ENCODE assay signal across 20 cellular contexts in the genomic region with DNA sequence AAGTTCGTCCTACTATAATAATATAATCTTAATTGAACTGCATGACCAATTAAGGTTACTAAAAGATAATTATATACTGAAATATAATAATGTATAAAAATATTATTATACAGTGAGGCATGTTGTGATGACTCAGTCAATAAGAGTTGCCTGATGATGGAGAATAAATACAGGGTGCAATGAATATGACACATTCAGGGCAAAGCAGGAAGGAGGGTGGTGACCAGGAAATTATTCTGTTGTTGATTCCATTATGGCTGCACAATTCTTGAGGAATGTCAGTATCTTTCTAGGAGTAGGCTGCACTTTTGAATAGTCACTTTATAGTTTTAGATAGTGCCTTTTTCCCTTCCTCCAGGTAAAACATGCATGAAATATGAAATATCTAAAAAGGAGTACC. TPM values are rescaled to one million over a fixed set of nuclear protein-coding genes. Genes with fewer than 3 reads are reported as not detected.
DNase-seq lines count a peak whose midpoint lies in the region; ATAC-seq and TF ChIP-seq lines count a peak whose summit lies in the region.
"Had no signal": no experiment of that assay in that cellular context is flagged by ENCODE, and none has a peak within 500 bp of the region (broad histone marks: within the 10 kb centered on the region; RNA-seq: fewer than 3 reads in every experiment).

No MANE protein-coding gene starts in this region.

- DNase-seq in A172 (ENCODE audit: low spot score) (peak; percentile 33), HPDE6-E6E7 (ENCODE audit: extremely low spot score) (peak; percentile 15), RWPE1 (ENCODE audit: low spot score) (peak; percentile 2), epithelial cell of prostate (ENCODE audit: low read depth, low spot score) (peak; percentile 1), cardiac septum (ENCODE audit: low spot score) (no peak), GDM1 (lab: John Stamatoyannopoulos, UW) (no peak), NCI-H1048 (lab: John Stamatoyannopoulos, UW) (no peak)
- DNase-seq: AML-193, DND-41, Karpas-422, NCI-H1436 treated with DMSO at 0.1 percent for 48 hours, NCI-H2081 treated with DMSO at 0.1 percent for 48 hours, NCI-H2227 treated with DMSO at 0.1 percent for 48 hours, NCI-H69, SHP77 had no signal

- POLR2A ChIA-PET in RWPE1 (lab: Yijun Ruan, JAX; ENCODE audit: low non-redundant PET): no interaction called here

- intact Hi-C loops in cardiac septum (cut with DNase I): no loop called here

- no peak for TF ChIP-seq CTCF in RWPE1 (conservative IDR thresholded peaks at IDR 0.05; ENCODE audit: low read depth)

- H3K27ac ChIP-seq in RWPE1 (no peak overlapping the region), epithelial cell of prostate (no peak overlapping the region)
- H3K27ac ChIP-seq: HL-60 had no signal

- CTCF ChIA-PET in RWPE1 (lab: Yijun Ruan, JAX): interaction anchor here (0.6 kb wide), 1 partner anchor 101 kb away, joined by 3 read pairs; no protein-coding TSS in a partner anchor

- ATAC-seq in HG02884 (IDR thresholded peaks at IDR 0.05; ENCODE audit: unreplicated experiment): no peak
- ATAC-seq: GM23338, HepG2, SK-N-SH treated with all-trans-retinoic acid at 6 μM for 48 hours had no signal

RNA-seq across cellular contexts. Expression of a gene that starts 46.4 kb away (rescaled TPM):
- total RNA-seq in A172 (2014; rRNA removed; shearing (Covaris generic)): not detected in 2 replicates
- not detected for total RNA-seq in cardiac septum
- total RNA-seq: GM23338, HepG2 had no signal

Comparison
In these comparisons a context has a peak if more than half of its experiments do, and no peak if none do; other contexts are left out.
1. DNase-seq: peak in A172 (single experiment), HPDE6-E6E7 (single experiment), RWPE1 (single experiment) and epithelial cell of prostate (single experiment); none in cardiac septum (single experiment), GDM1 (single experiment) and NCI-H1048 (single experiment).